Comparison of ENCODE assay signal across 9 cellular contexts in genomic region chr2:25453199-25453903, GRCh38.
A peak's percentile ranks its signal among the peaks of the same experiment; 100 is the strongest.
DNase-seq lines count a peak whose midpoint lies in the region; ATAC-seq and TF ChIP-seq lines count a peak whose summit lies in the region.
"Had no signal": no experiment of that assay in that cellular context is flagged by ENCODE, and none has a peak within 500 bp of the region (broad histone marks: within the 10 kb centered on the region; RNA-seq: fewer than 3 reads in every experiment).

No MANE protein-coding gene starts in this region.

- TF ChIP-seq POLR2A in erythroblast (IDR thresholded peaks at IDR 0.05; ENCODE audit: low read length) = no peak

- peaks cover 20% of the 10 kb centered on the region for H3K36me3 Mint-ChIP-seq in activated CD4-positive, alpha-beta memory T cell treated with anti-CD3 and anti-CD28 coated beads for 36 hours
- H3K36me3 Mint-ChIP-seq in type B pancreatic cell = peaks cover 15% of the 10 kb centered on the region

- intact Hi-C loops in activated CD4-positive, alpha-beta memory T cell treated with anti-CD3 and anti-CD28 coated beads for 36 hours (cut with micrococcal nuclease) = loop anchor here (1.0 to 2.0 kb wide), 4 partner anchors 69 to 105 kb away; no protein-coding TSS in a partner anchor

- peak overlapping the region; percentile 5 for H3K4me3 Mint-ChIP-seq in activated CD4-positive, alpha-beta memory T cell treated with anti-CD3 and anti-CD28 coated beads for 36 hours
- no peak overlapping the region for H3K4me3 Mint-ChIP-seq in type B pancreatic cell
- H3K4me3 Mint-ChIP-seq: nephron had no signal

- CTCF ChIA-PET in activated CD4-positive, alpha-beta memory T cell treated with anti-CD3 and anti-CD28 coated beads for 36 hours (lab: Charles Lee) = interaction anchor here (0.7 to 3.0 kb wide), 7 partner anchors 76 to 177 kb away, joined by 3 to 22 read pairs (median 4); no protein-coding TSS in a partner anchor

- DNase-seq in activated CD4-positive, alpha-beta memory T cell treated with anti-CD3 and anti-CD28 coated beads for 36 hours = peak; percentile 70
- DNase-seq in stimulated activated CD4-positive, alpha-beta T cell treated with anti-CD3 and anti-CD28 coated beads, Interleukin-2, amount 100 ng/mL, for 24 hours = peak; percentile 34 to 40
- DNase-seq in erythroblast (lab: John Stamatoyannopoulos, UW) (no peak), type B pancreatic cell (ENCODE audit: extremely low spot score, unreplicated experiment) (no peak)
- DNase-seq: effector CD4-positive, alpha-beta T cell had no signal

- TF ChIP-seq CTCF in type B pancreatic cell (conservative IDR thresholded peaks at IDR 0.05) = no peak

- H3K27me3 Mint-ChIP-seq in activated CD4-positive, alpha-beta memory T cell treated with anti-CD3 and anti-CD28 coated beads for 36 hours = no peaks in the 10 kb centered on the region
- H3K27me3 Mint-ChIP-seq in type B pancreatic cell = no peaks in the 10 kb centered on the region

- H3K4me1 Mint-ChIP-seq in activated CD4-positive, alpha-beta memory T cell treated with anti-CD3 and anti-CD28 coated beads for 36 hours (ENCODE audit: low read depth) = peaks cover 26% of the 10 kb centered on the region
- H3K4me1 Mint-ChIP-seq in type B pancreatic cell (ENCODE audit: unreplicated experiment) = no peaks in the 10 kb centered on the region
- H3K4me1 Mint-ChIP-seq: nephron had no signal

- POLR2A ChIA-PET in activated CD4-positive, alpha-beta memory T cell treated with anti-CD3 and anti-CD28 coated beads for 36 hours (lab: Charles Lee) = interaction anchor here (0.7 to 1.7 kb wide), 2 partner anchors 47 to 152 kb away, joined by 4 read pairs; no protein-coding TSS in a partner anchor

- H3K9me3 Mint-ChIP-seq in activated CD4-positive, alpha-beta memory T cell treated with anti-CD3 and anti-CD28 coated beads for 36 hours = no peaks in the 10 kb centered on the region
- H3K9me3 Mint-ChIP-seq in type B pancreatic cell = no peaks in the 10 kb centered on the region
- H3K9me3 Mint-ChIP-seq: nephron had no signal

- peak overlapping the region; percentile 93 for H3K27ac Mint-ChIP-seq in activated CD4-positive, alpha-beta memory T cell treated with anti-CD3 and anti-CD28 coated beads for 36 hours
- no peak overlapping the region for H3K27ac Mint-ChIP-seq in type B pancreatic cell
- H3K27ac Mint-ChIP-seq: nephron had no signal

- ATAC-seq in GM18909 (IDR thresholded peaks at IDR 0.05; ENCODE audit: poor library complexity, unreplicated experiment) (peak; percentile 82), HG02759 (IDR thresholded peaks at IDR 0.05; ENCODE audit: unreplicated experiment) (peak; percentile 88), HG03521 (IDR thresholded peaks at IDR 0.05; ENCODE audit: unreplicated experiment) (no peak)

Comparison
In these comparisons a context has a peak if more than half of its experiments do, and no peak if none do; other contexts are left out.
1. DNase-seq: peak in activated CD4-positive, alpha-beta memory T cell treated with anti-CD3 and anti-CD28 coated beads for 36 hours (single experiment) and stimulated activated CD4-positive, alpha-beta T cell treated with anti-CD3 and anti-CD28 coated beads, Interleukin-2, amount 100 ng/mL, for 24 hours (2 of 2); none in erythroblast (0 of 2) and type B pancreatic cell (single experiment).